In the genomic region with DNA sequence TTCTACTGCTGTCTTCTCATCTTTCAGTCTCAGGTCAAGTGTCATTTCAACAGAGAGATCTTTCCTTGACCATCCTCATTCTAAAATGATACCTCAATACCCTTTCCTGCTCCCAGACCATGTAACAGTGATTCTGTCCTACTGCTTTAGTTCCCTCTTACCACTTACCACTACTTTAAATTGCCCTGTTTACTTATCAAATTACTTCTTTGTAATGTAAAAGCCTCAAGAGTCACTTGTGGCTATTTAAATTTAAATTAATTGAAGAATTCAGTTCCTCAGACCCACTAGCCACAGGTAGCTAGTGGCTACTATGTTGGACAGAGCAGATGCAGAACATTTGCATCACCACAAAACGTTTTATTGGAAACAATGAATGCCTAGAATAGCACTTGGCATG, we compare ENCODE assay signal across 17 cellular contexts.
DNase-seq lines count a peak whose midpoint lies in the region; ATAC-seq, FAIRE-seq and TF ChIP-seq lines count a peak whose summit lies in the region.
"Had no signal": no experiment of that assay in that cellular context is flagged by ENCODE, and none has a peak within 500 bp of the region (broad histone marks: within the 10 kb centered on the region; RNA-seq: fewer than 3 reads in every experiment).

No MANE protein-coding gene starts in this region.

- H3K27me3 Mint-ChIP-seq in GM23338 (ENCODE audit: insufficient read depth, low read depth, poor library complexity) = no peaks in the 10 kb centered on the region
- H3K27me3 Mint-ChIP-seq: CD8-positive, alpha-beta memory T cell had no signal

- peaks cover 2% of the 10 kb centered on the region; the same call in 1 of the 2 replicates for H3K23me2 ChIP-seq in H1 (ENCODE audit: low read depth, low read length)

- no peak overlapping the region for H4K5ac ChIP-seq in H1 (ENCODE audit: insufficient read length, low read depth, low read length)

- peaks cover 52% of the 10 kb centered on the region for H3K4me1 ChIP-seq in GM23338 (ENCODE audit: insufficient read depth)
- peaks cover 34% of the 10 kb centered on the region for H3K4me1 ChIP-seq in HUES6 (ENCODE audit: control insufficient read depth, insufficient read depth, low read length)
- peaks cover 2 to 25% (median 14%) of the 10 kb centered on the region in 4 experiments; a peak in 6 of 7 replicates for H3K4me1 ChIP-seq in H1 (replicated peaks in 1 of 4; ENCODE audit: control insufficient read depth in 3 of 4, insufficient read depth in 4 of 4, low read length in 3 of 4)

- FAIRE-seq in H1 (lab: Jason Lieb, UNC) = no peak
- FAIRE-seq in GM12892 (lab: Jason Lieb, UNC) = no peak
- FAIRE-seq: HTR-8/SVneo had no signal

- no peak overlapping the region for H4K8ac ChIP-seq in H1 (ENCODE audit: extremely low read depth, insufficient read depth, low read length)

- TF ChIP-seq EP300 in H1 (IDR thresholded peaks at IDR 0.05; ENCODE audit: borderline replicate concordance in 1 of 2, low read depth in 2 of 2, low read length in 2 of 2) = no peak

- H3K79me2 ChIP-seq in GM23338 (replicated peaks; ENCODE audit: insufficient read depth) = no peaks in the 10 kb centered on the region
- no peaks in the 10 kb centered on the region for H3K79me2 ChIP-seq in H1 (ENCODE audit: control insufficient read depth in 1 of 2, insufficient read depth in 2 of 2, low read length in 2 of 2)

- H3K36me3 ChIP-seq in GM23338 (ENCODE audit: insufficient read depth) (no peaks in the 10 kb centered on the region), HUES6 (ENCODE audit: control insufficient read depth, insufficient read depth, low read length) (no peaks in the 10 kb centered on the region), H1 (ENCODE audit: control insufficient read depth in 2 of 4, insufficient read depth in 4 of 4, low read length in 3 of 4) (no peaks in the 10 kb centered on the region)
- H3K36me3 ChIP-seq: BLaER1 had no signal

- no peak overlapping the region for H2AK5ac ChIP-seq in H1 (ENCODE audit: low read depth, low read length)

- TF ChIP-seq CTCF in GM23338 (conservative IDR thresholded peaks at IDR 0.05; ENCODE audit: low read depth in 2 of 2) = no peak
- TF ChIP-seq CTCF in H1 (IDR thresholded peaks at IDR 0.05; ENCODE audit: control extremely low read depth in 1 of 3, insufficient read depth in 1 of 3, low read depth in 1 of 3, low read length in 3 of 3) = no peak

- no peak for TF ChIP-seq RAD21 in H1 (IDR thresholded peaks at IDR 0.05 in 1 of 2, conservative IDR thresholded peaks at IDR 0.05 in 1 of 2; ENCODE audit: low read depth in 2 of 2, low read length in 2 of 2)

- H3K9ac ChIP-seq in HUES6 (ENCODE audit: low read length) (no peak overlapping the region), H1 (replicated peaks in 1 of 4; ENCODE audit: extremely low read depth in 1 of 4, low read depth in 3 of 4, low read length in 3 of 4) (no peak overlapping the region)
- H3K9ac ChIP-seq: BLaER1 had no signal

- H3K4ac ChIP-seq in H1 (replicated peaks; ENCODE audit: insufficient read length, low read depth, low read length) = no peak overlapping the region

- H2BK5ac ChIP-seq in H1 (ENCODE audit: low read depth, low read length) = no peak overlapping the region

- no peaks in the 10 kb centered on the region for H3F3A ChIP-seq in GM23338 (replicated peaks; ENCODE audit: low read depth)

- H3K4me2 ChIP-seq in GM23338 = peak overlapping the region; percentile 61
- peak overlapping the region; percentile 52 to 53 for H3K4me2 ChIP-seq in H1 (ENCODE audit: insufficient read depth in 1 of 2, low read depth in 2 of 2, low read length in 2 of 2)
- H3K4me2 ChIP-seq: BLaER1 had no signal

- H3K4me3 Mint-ChIP-seq in GM23338 = peak overlapping the region; percentile 15
- H3K4me3 Mint-ChIP-seq: CD8-positive, alpha-beta memory T cell had no signal

- no peak overlapping the region for H3K23ac ChIP-seq in H1 (ENCODE audit: insufficient read length)

- no peak for TF ChIP-seq POLR2A in H1 (IDR thresholded peaks at IDR 0.05; ENCODE audit: control extremely low read depth in 1 of 2, low read depth in 2 of 2, low read length in 2 of 2)
- TF ChIP-seq POLR2A in GM12892 (IDR thresholded peaks at IDR 0.05; ENCODE audit: low read depth, low read length) = no peak

- H3K27me3 ChIP-seq in GM23338 (ENCODE audit: insufficient read depth) (no peaks in the 10 kb centered on the region), HUES6 (ENCODE audit: control insufficient read depth, insufficient read depth, low read length) (no peaks in the 10 kb centered on the region), H1 (replicated peaks in 1 of 4; ENCODE audit: control insufficient read depth in 3 of 4, extremely low read depth in 1 of 4, insufficient read depth in 3 of 4, low read length in 3 of 4) (no peaks in the 10 kb centered on the region)
- H3K27me3 ChIP-seq: BLaER1 had no signal

- H4K20me1 ChIP-seq in GM23338 (replicated peaks; ENCODE audit: insufficient read depth) = no peaks in the 10 kb centered on the region
- H4K20me1 ChIP-seq in H1 (replicated peaks in 1 of 2; ENCODE audit: control insufficient read depth in 1 of 2, insufficient read depth in 2 of 2, low read length in 2 of 2) = no peaks in the 10 kb centered on the region
- H4K20me1 ChIP-seq: BLaER1 had no signal

- no peaks in the 10 kb centered on the region for H3K9me3 Mint-ChIP-seq in GM23338
- H3K9me3 Mint-ChIP-seq: CD8-positive, alpha-beta memory T cell had no signal

- peaks cover 51% of the 10 kb centered on the region for H3K4me1 Mint-ChIP-seq in GM23338
- H3K4me1 Mint-ChIP-seq: CD8-positive, alpha-beta memory T cell had no signal

- 8% methylated on average over 1 of the region's 1 CpG; no CpG with 5 or more reads in 1 of the 2 experiments for WGBS in H1 (ENCODE audit: extremely low coverage in 1 of 2, insufficient coverage in 1 of 2, insufficient read length in 1 of 2, insufficient replicate concordance in 2 of 2, low coverage in 1 of 2, low lambda C conversion rate in 2 of 2, missing lambda C conversion rate in 1 of 2), 2 experiments

- H3K9me3 ChIP-seq in HUES6 (ENCODE audit: control insufficient read depth, insufficient read depth, low read depth, low read length) (no peaks in the 10 kb centered on the region), H1 (ENCODE audit: insufficient read depth in 2 of 2, low read depth in 1 of 2, low read length in 1 of 2) (no peaks in the 10 kb centered on the region)
- H3K9me3 ChIP-seq: BLaER1, Caco-2 had no signal

- CTCF ChIA-PET in H1 (lab: Charles Lee; ENCODE audit: partially characterized antibody) = no interaction called here

- H3K79me1 ChIP-seq in H1 (ENCODE audit: low read depth, low read length) = no peaks in the 10 kb centered on the region

- peak; percentile 57 for DNase-seq in GM23338 (ENCODE audit: low spot score)
- no peak for DNase-seq in H1 (ENCODE audit: low read depth in 1 of 2, low spot score in 2 of 2)
- peak; percentile 4 for DNase-seq in myocyte (ENCODE audit: low read depth)
- no peak for DNase-seq in NCI-H2171 (lab: John Stamatoyannopoulos, UW)
- DNase-seq in activated CD8-positive, alpha-beta memory T cell treated with anti-CD3 and anti-CD28 coated beads, Interleukin-2, amount 50 U/mL, for 48 hours = no peak
- DNase-seq in GM12892 (ENCODE audit: insufficient read length) = no peak
- DNase-seq: 8988T; Caco-2; CD8-positive, alpha-beta memory T cell; DND-41; GF-D8; H7; IMR-90; KBM-7 had no signal

- no peak overlapping the region for H4K91ac ChIP-seq in H1 (replicated peaks; ENCODE audit: insufficient read length, low read length)

- H2BK12ac ChIP-seq in H1 (ENCODE audit: low read depth, low read length) = no peak overlapping the region

- no peak overlapping the region; the same call in 1 of the 2 replicates for H3K27ac Mint-ChIP-seq in GM23338
- H3K27ac Mint-ChIP-seq: CD8-positive, alpha-beta memory T cell had no signal

- 0 out of 2 replicates have a peak overlapping the region, but pooled peaks have one; percentile 34 for H2BK20ac ChIP-seq in H1 (ENCODE audit: low read length)

- H3K4me3 ChIP-seq in GM23338 (peak overlapping the region; percentile 14), HUES6 (ENCODE audit: low read depth, low read length) (peak overlapping the region; percentile 28; the same call in 1 of the 2 replicates), H1 (ENCODE audit: extremely low read depth in 1 of 4, insufficient read depth in 2 of 4, low read depth in 3 of 4, low read length in 4 of 4) (peak overlapping the region in 1 of 4 experiments; percentile 25; a peak in 1 of 8 replicates)
- H3K4me3 ChIP-seq: BLaER1 had no signal

- POLR2A ChIA-PET in H1 (lab: Charles Lee; ENCODE audit: partially characterized antibody) = no interaction called here

- H3K9me2 ChIP-seq in GM23338 (ENCODE audit: insufficient read depth) = no peaks in the 10 kb centered on the region

- no peak overlapping the region for H2BK15ac ChIP-seq in H1 (ENCODE audit: low read length)

- H2AFZ ChIP-seq in GM23338 (no peak overlapping the region), H1 (ENCODE audit: low read length) (no peak overlapping the region)

- no peak overlapping the region for H3K14ac ChIP-seq in H1 (ENCODE audit: insufficient read length)

- H2BK120ac ChIP-seq in H1 (replicated peaks; ENCODE audit: low read depth, low read length) = no peak overlapping the region

- no peaks in the 10 kb centered on the region for H3K36me3 Mint-ChIP-seq in GM23338 (ENCODE audit: low read depth)

- H3K56ac ChIP-seq in H1 (replicated peaks; ENCODE audit: insufficient read length, low read depth, low read length) = no peak overlapping the region

- ATAC-seq in GM23338 = peak; percentile 86

- H3K27ac ChIP-seq in GM23338 (ENCODE audit: low read depth) = peak overlapping the region; percentile 32; the same call in 1 of the 2 replicates
- H3K27ac ChIP-seq in HUES6 (ENCODE audit: low read depth, low read length) = no peak overlapping the region
- H3K27ac ChIP-seq in H1 (ENCODE audit: low read depth, low read length) = no peak overlapping the region
- H3K27ac ChIP-seq: BLaER1 had no signal

- no peak overlapping the region for H3K18ac ChIP-seq in H1 (ENCODE audit: extremely low read depth, low read length)

TF ChIP-seq in H1, 55 proteins besides CTCF, POLR2A, EP300 and RAD21:
- TF ChIP-seq BACH1 (IDR thresholded peaks at IDR 0.05; ENCODE audit: low read length) = no peak
- TF ChIP-seq SP1 (IDR thresholded peaks at IDR 0.05; ENCODE audit: low read depth, low read length) = no peak
- TF ChIP-seq POU5F1 (IDR thresholded peaks at IDR 0.05; ENCODE audit: low read depth, low read length) = 0 out of 2 replicates have a peak, but pooled peaks have one; percentile 29

Comparison
In these comparisons a context has a peak if more than half of its experiments do, and no peak if none do; other contexts are left out.
1. DNase-seq: peak in GM23338 (single experiment) and myocyte (single experiment); none in H1 (0 of 2), NCI-H2171 (single experiment), activated CD8-positive, alpha-beta memory T cell treated with anti-CD3 and anti-CD28 coated beads, Interleukin-2, amount 50 U/mL, for 48 hours (single experiment) and GM12892 (single experiment).